1 cellular context compared by ENCODE assay signal in genomic region chr12:110780448-110780847, GRCh38.
TF ChIP-seq lines count a peak whose summit lies in the region.

No MANE protein-coding gene starts in this region.

TF ChIP-seq in GM23338, 12 proteins besides CTCF, POLR2A, EP300 and RAD21 (continued from another document):
- TF ChIP-seq REST (IDR thresholded peaks at IDR 0.05; ENCODE audit: unreplicated experiment), result no peak
